Comparison of ENCODE assay signal across 1 cellular context in the genomic region with DNA sequence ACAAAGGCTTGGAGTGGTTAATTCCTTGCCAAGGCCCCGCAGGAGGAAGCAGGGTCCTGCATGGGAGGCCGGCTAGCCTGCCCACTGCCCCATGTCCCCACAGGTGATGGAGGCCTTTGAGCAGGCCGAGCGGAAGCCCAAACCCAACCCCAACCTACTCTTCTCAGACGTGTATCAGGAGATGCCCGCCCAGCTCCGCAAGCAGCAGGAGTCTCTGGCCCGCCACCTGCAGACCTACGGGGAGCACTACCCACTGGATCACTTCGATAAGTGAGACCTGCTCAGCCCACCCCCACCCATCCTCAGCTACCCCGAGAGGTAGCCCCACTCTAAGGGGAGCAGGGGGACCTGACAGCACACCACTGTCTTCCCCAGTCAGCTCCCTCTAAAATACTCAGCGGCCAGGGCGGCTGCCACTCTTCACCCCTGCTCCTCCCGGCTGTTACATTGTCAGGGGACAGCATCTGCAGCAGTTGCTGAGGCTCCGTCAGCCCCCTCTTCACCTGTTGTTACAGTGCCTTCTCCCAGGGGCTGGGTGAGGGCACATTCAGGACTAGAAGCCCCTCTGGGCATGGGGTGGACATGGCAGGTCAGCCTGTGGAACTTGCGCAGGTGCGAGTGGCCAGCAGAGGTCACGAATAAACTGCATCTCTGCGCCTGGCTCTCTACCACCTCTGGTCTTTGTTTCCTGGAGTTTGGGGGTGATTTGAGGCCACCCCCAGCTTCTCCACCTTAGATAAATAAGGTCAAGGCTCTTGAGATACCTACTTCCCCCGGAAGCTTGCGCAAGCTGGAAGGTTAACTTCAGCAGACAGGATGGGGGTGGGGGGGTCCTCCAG.
TF ChIP-seq lines count a peak whose summit lies in the region.

No MANE protein-coding gene starts in this region.

TF ChIP-seq in H1, 55 proteins besides CTCF, POLR2A, EP300 and RAD21:
- TF ChIP-seq RNF2 (IDR thresholded peaks at IDR 0.05; ENCODE audit: borderline replicate concordance, low read depth, low read length, missing control alignments, poor library complexity, severe bottlenecking) (no peak), SIRT6 (IDR thresholded peaks at IDR 0.05; ENCODE audit: low read length) (no peak)
